Comparison of ENCODE assay signal across 1 cellular context in the genomic region with DNA sequence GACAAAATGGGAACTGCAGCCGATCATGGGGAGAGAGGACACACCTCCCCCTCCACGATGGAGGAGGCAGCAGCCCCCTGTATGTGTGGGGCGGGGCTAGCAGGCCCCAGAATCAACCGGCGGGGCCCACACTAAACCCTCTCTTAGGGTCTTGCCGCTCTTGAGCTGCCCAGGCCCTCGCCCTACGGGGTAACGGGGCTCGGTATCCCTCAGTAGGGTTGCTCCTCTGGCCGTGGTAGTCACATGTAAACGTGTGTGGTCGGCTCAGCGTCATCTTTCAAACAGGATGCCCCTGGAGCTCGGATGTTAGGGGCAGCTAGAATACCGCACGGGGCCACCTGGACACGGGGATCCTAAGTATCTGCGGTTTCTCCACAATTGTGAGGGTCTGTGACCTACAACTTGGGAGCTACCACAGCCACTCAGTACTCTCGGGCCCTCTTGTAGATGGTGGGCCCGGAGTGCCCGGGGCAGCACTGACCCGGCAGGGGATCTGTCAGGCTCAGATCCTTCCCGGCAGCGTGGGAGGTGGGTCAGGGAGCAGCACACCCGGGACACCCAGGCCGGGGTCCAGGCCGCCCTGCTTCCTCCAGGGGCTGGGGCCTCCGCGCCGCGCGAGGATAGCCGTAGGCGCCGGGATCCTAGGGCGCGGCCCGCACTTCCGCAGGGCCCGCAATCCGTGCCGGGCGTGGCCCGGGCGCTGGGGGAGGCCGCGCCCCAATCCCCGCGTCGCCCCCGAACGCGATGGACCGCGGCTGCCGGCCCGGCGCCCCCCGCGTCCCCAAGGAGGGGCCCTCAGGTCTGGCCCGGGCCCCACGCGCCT.
TF ChIP-seq lines count a peak whose summit lies in the region.

No MANE protein-coding gene starts in this region.

TF ChIP-seq in GM12878, 131 proteins besides CTCF, POLR2A, EP300 and RAD21 (continued from another document and continues in another):
- TF ChIP-seq, protein P1, sequence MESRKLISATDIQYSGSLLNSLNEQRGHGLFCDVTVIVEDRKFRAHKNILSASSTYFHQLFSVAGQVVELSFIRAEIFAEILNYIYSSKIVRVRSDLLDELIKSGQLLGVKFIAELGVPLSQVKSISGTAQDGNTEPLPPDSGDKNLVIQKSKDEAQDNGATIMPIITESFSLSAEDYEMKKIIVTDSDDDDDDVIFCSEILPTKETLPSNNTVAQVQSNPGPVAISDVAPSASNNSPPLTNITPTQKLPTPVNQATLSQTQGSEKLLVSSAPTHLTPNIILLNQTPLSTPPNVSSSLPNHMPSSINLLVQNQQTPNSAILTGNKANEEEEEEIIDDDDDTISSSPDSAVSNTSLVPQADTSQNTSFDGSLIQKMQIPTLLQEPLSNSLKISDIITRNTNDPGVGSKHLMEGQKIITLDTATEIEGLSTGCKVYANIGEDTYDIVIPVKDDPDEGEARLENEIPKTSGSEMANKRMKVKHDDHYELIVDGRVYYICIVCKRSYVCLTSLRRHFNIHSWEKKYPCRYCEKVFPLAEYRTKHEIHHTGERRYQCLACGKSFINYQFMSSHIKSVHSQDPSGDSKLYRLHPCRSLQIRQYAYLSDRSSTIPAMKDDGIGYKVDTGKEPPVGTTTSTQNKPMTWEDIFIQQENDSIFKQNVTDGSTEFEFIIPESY (IDR thresholded peaks at IDR 0.05), result no peak
- TF ChIP-seq JUNB (IDR thresholded peaks at IDR 0.05) (no peak), ASH2L (IDR thresholded peaks at IDR 0.05; ENCODE audit: borderline replicate concordance, low read depth) (no peak), TAF1 (IDR thresholded peaks at IDR 0.05; ENCODE audit: borderline replicate concordance, low read depth, low read length) (no peak), ZNF207 (IDR thresholded peaks at IDR 0.05; ENCODE audit: borderline replicate concordance) (0 out of 2 replicates have a peak, but pooled peaks have one; percentile 37), RELA (IDR thresholded peaks at IDR 0.05; ENCODE audit: borderline replicate concordance, partially characterized antibody) (no peak), STAT3 (IDR thresholded peaks at IDR 0.05; ENCODE audit: low read depth, low read length) (no peak), FOS (IDR thresholded peaks at IDR 0.05; ENCODE audit: borderline replicate concordance, extremely low read depth, insufficient read length) (no peak), KAT2A (conservative IDR thresholded peaks at IDR 0.05; ENCODE audit: control insufficient read depth, low read depth, low read length) (no peak), ESRRA (IDR thresholded peaks at IDR 0.05; ENCODE audit: low read length) (no peak), CREB1 (IDR thresholded peaks at IDR 0.05; ENCODE audit: low read depth) (no peak), RAD51 (IDR thresholded peaks at IDR 0.05) (no peak), POLR2AphosphoS5 (IDR thresholded peaks at IDR 0.05; ENCODE audit: low read length) (0 out of 2 replicates have a peak, but pooled peaks have one; percentile 19), CBFB (IDR thresholded peaks at IDR 0.05; ENCODE audit: low read depth) (no peak), ZNF622 (IDR thresholded peaks at IDR 0.05) (no peak), ZSCAN29 (IDR thresholded peaks at IDR 0.05) (no peak), ZZZ3 (IDR thresholded peaks at IDR 0.05; ENCODE audit: control insufficient read depth, insufficient read length, low read depth) (no peak), GATAD2B (conservative IDR thresholded peaks at IDR 0.05; ENCODE audit: low read depth) (no peak; the same call in 1 of the 2 replicates), CBX3 (IDR thresholded peaks at IDR 0.05; ENCODE audit: borderline replicate concordance, low read depth) (no peak), CHD1 (IDR thresholded peaks at IDR 0.05; ENCODE audit: low read depth, low read length) (no peak), KDM1A (IDR thresholded peaks at IDR 0.05; ENCODE audit: borderline replicate concordance) (no peak), SREBF1 (IDR thresholded peaks at IDR 0.05; ENCODE audit: low read length) (no peak), BHLHE40 (IDR thresholded peaks at IDR 0.05; ENCODE audit: borderline replicate concordance in 1 of 2, low read depth in 2 of 2, low read length in 1 of 2) (peak in 1 of 2 experiments; percentile 38; a peak in 2 of 4 replicates), BACH1 (IDR thresholded peaks at IDR 0.05; ENCODE audit: borderline replicate concordance) (peak; percentile 70), YBX1 (IDR thresholded peaks at IDR 0.05) (no peak), YY1 (IDR thresholded peaks at IDR 0.05; ENCODE audit: low read depth, low read length) (no peak), TCF3 (IDR thresholded peaks at IDR 0.05; ENCODE audit: borderline replicate concordance, insufficient read depth, low read depth, low read length) (0 out of 2 replicates have a peak, but pooled peaks have one; percentile 29), SMC3 (IDR thresholded peaks at IDR 0.05; ENCODE audit: borderline replicate concordance, low read length) (no peak), POLR2AphosphoS2 (IDR thresholded peaks at IDR 0.05; ENCODE audit: low read depth, low read length) (peak; percentile 64; the same call in 1 of the 2 replicates), RUNX3 (IDR thresholded peaks at IDR 0.05; ENCODE audit: low read length) (peak; percentile 33), HDAC6 (IDR thresholded peaks at IDR 0.05; ENCODE audit: unreplicated experiment) (no peak), NR2C1 (IDR thresholded peaks at IDR 0.05) (no peak), ETV6 (conservative IDR thresholded peaks at IDR 0.05 in 1 of 2, IDR thresholded peaks at IDR 0.05 in 1 of 2; ENCODE audit: borderline replicate concordance in 1 of 2, low read depth in 1 of 2) (no peak), ZNF274 (IDR thresholded peaks at IDR 0.05; ENCODE audit: insufficient read depth, insufficient read length) (no peak), POU2F2 (IDR thresholded peaks at IDR 0.05; ENCODE audit: borderline replicate concordance, low read depth, low read length) (no peak), MTA2 (IDR thresholded peaks at IDR 0.05; ENCODE audit: low read depth) (no peak), ZBED1 (IDR thresholded peaks at IDR 0.05; ENCODE audit: borderline replicate concordance) (no peak), RFX5 (IDR thresholded peaks at IDR 0.05; ENCODE audit: low read depth, low read length) (no peak), DPF2 (IDR thresholded peaks at IDR 0.05) (peak; percentile 19; the same call in 1 of the 2 replicates), RBBP5 (conservative IDR thresholded peaks at IDR 0.05) (no peak)
- TF ChIP-seq, protein P2, sequence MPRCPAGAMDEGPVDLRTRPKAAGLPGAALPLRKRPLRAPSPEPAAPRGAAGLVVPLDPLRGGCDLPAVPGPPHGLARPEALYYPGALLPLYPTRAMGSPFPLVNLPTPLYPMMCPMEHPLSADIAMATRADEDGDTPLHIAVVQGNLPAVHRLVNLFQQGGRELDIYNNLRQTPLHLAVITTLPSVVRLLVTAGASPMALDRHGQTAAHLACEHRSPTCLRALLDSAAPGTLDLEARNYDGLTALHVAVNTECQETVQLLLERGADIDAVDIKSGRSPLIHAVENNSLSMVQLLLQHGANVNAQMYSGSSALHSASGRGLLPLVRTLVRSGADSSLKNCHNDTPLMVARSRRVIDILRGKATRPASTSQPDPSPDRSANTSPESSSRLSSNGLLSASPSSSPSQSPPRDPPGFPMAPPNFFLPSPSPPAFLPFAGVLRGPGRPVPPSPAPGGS (IDR thresholded peaks at IDR 0.05; ENCODE audit: borderline replicate concordance, insufficient read depth, low read depth, low read length, poor library complexity, severe bottlenecking), result peak; percentile 30
- TF ChIP-seq, protein P3, sequence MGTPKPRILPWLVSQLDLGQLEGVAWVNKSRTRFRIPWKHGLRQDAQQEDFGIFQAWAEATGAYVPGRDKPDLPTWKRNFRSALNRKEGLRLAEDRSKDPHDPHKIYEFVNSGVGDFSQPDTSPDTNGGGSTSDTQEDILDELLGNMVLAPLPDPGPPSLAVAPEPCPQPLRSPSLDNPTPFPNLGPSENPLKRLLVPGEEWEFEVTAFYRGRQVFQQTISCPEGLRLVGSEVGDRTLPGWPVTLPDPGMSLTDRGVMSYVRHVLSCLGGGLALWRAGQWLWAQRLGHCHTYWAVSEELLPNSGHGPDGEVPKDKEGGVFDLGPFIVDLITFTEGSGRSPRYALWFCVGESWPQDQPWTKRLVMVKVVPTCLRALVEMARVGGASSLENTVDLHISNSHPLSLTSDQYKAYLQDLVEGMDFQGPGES (IDR thresholded peaks at IDR 0.05), result no peak
- TF ChIP-seq, protein P4, sequence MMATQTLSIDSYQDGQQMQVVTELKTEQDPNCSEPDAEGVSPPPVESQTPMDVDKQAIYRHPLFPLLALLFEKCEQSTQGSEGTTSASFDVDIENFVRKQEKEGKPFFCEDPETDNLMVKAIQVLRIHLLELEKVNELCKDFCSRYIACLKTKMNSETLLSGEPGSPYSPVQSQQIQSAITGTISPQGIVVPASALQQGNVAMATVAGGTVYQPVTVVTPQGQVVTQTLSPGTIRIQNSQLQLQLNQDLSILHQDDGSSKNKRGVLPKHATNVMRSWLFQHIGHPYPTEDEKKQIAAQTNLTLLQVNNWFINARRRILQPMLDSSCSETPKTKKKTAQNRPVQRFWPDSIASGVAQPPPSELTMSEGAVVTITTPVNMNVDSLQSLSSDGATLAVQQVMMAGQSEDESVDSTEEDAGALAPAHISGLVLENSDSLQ (IDR thresholded peaks at IDR 0.05), result no peak
- TF ChIP-seq, protein P5, sequence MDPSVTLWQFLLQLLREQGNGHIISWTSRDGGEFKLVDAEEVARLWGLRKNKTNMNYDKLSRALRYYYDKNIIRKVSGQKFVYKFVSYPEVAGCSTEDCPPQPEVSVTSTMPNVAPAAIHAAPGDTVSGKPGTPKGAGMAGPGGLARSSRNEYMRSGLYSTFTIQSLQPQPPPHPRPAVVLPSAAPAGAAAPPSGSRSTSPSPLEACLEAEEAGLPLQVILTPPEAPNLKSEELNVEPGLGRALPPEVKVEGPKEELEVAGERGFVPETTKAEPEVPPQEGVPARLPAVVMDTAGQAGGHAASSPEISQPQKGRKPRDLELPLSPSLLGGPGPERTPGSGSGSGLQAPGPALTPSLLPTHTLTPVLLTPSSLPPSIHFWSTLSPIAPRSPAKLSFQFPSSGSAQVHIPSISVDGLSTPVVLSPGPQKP (IDR thresholded peaks at IDR 0.05; ENCODE audit: low read depth, low read length), result no peak
- TF ChIP-seq, protein P6, sequence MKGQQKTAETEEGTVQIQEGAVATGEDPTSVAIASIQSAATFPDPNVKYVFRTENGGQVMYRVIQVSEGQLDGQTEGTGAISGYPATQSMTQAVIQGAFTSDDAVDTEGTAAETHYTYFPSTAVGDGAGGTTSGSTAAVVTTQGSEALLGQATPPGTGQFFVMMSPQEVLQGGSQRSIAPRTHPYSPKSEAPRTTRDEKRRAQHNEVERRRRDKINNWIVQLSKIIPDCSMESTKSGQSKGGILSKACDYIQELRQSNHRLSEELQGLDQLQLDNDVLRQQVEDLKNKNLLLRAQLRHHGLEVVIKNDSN (IDR thresholded peaks at IDR 0.05; ENCODE audit: borderline replicate concordance, extremely low read length, insufficient read depth, low read depth, low read length), result no peak
- TF ChIP-seq, protein P7, sequence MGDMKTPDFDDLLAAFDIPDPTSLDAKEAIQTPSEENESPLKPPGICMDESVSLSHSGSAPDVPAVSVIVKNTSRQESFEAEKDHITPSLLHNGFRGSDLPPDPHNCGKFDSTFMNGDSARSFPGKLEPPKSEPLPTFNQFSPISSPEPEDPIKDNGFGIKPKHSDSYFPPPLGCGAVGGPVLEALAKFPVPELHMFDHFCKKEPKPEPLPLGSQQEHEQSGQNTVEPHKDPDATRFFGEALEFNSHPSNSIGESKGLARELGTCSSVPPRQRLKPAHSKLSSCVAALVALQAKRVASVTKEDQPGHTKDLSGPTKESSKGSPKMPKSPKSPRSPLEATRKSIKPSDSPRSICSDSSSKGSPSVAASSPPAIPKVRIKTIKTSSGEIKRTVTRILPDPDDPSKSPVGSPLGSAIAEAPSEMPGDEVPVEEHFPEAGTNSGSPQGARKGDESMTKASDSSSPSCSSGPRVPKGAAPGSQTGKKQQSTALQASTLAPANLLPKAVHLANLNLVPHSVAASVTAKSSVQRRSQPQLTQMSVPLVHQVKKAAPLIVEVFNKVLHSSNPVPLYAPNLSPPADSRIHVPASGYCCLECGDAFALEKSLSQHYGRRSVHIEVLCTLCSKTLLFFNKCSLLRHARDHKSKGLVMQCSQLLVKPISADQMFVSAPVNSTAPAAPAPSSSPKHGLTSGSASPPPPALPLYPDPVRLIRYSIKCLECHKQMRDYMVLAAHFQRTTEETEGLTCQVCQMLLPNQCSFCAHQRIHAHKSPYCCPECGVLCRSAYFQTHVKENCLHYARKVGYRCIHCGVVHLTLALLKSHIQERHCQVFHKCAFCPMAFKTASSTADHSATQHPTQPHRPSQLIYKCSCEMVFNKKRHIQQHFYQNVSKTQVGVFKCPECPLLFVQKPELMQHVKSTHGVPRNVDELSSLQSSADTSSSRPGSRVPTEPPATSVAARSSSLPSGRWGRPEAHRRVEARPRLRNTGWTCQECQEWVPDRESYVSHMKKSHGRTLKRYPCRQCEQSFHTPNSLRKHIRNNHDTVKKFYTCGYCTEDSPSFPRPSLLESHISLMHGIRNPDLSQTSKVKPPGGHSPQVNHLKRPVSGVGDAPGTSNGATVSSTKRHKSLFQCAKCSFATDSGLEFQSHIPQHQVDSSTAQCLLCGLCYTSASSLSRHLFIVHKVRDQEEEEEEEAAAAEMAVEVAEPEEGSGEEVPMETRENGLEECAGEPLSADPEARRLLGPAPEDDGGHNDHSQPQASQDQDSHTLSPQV (IDR thresholded peaks at IDR 0.05), result no peak
- TF ChIP-seq, protein P8, sequence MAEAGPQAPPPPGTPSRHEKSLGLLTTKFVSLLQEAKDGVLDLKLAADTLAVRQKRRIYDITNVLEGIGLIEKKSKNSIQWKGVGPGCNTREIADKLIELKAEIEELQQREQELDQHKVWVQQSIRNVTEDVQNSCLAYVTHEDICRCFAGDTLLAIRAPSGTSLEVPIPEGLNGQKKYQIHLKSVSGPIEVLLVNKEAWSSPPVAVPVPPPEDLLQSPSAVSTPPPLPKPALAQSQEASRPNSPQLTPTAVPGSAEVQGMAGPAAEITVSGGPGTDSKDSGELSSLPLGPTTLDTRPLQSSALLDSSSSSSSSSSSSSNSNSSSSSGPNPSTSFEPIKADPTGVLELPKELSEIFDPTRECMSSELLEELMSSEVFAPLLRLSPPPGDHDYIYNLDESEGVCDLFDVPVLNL (IDR thresholded peaks at IDR 0.05; ENCODE audit: low read depth, low read length), result no peak
- TF ChIP-seq, protein P9, sequence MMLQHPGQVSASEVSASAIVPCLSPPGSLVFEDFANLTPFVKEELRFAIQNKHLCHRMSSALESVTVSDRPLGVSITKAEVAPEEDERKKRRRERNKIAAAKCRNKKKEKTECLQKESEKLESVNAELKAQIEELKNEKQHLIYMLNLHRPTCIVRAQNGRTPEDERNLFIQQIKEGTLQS (IDR thresholded peaks at IDR 0.05; ENCODE audit: borderline replicate concordance, extremely low read depth, low read depth, low read length), result no peak
- TF ChIP-seq, protein P10, sequence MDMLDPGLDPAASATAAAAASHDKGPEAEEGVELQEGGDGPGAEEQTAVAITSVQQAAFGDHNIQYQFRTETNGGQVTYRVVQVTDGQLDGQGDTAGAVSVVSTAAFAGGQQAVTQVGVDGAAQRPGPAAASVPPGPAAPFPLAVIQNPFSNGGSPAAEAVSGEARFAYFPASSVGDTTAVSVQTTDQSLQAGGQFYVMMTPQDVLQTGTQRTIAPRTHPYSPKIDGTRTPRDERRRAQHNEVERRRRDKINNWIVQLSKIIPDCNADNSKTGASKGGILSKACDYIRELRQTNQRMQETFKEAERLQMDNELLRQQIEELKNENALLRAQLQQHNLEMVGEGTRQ (IDR thresholded peaks at IDR 0.05; ENCODE audit: borderline replicate concordance, low read depth, low read length), result no peak
